In the genomic region with DNA sequence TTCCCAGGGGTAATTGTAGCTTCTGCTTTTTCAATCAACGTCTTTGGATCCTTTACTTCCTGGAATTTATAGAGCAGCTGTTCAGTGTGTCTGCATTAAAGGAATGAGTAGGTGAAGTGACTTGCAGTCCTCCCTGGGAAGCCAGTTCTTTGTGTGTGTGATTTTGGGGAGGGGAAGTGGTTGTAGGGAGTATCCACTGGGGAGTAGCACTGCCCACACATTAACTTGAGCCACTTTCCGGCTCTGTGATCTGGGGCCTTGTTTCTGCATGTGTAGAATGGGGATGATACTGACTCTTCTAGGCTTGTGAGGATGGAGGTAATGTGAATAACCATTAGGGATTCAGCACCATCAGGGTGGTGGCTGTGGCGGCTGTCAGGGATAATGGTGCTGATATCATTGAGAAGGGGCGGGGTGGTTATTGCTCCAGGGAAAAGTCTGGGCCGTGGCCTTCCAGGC, we compare ENCODE assay signal across 10 cellular contexts. TPM values are rescaled to one million over a fixed set of nuclear protein-coding genes. Genes with fewer than 3 reads are reported as not detected.
DNase-seq lines count a peak whose midpoint lies in the region; ATAC-seq, FAIRE-seq and TF ChIP-seq lines count a peak whose summit lies in the region.
"Had no signal": no experiment of that assay in that cellular context is flagged by ENCODE, and none has a peak within 500 bp of the region (broad histone marks: within the 10 kb centered on the region; RNA-seq: fewer than 3 reads in every experiment).

No MANE protein-coding gene starts in this region.

- H3K4me1 ChIP-seq in ovary (ENCODE audit: insufficient read depth), result peaks cover 17% of the 10 kb centered on the region

- WGBS in ovary, 3 donors, result 77 to 85% (median 84%) methylated on average over 5 of the region's 5 CpGs

- H3K27me3 ChIP-seq in ovary, result no peaks in the 10 kb centered on the region
- H3K27me3 ChIP-seq in H7 (ENCODE audit: control insufficient read depth, insufficient read depth, low read length), result no peaks in the 10 kb centered on the region
- H3K27me3 ChIP-seq: foreskin keratinocyte had no signal

- no peak for TF ChIP-seq CTCF in ovary (IDR thresholded peaks at IDR 0.05)

- TF ChIP-seq POLR2A in GM12891 (IDR thresholded peaks at IDR 0.05; ENCODE audit: low read depth, low read length), result peak; percentile 28; the same call in 1 of the 2 replicates
- no peak for TF ChIP-seq POLR2A in ovary (IDR thresholded peaks at IDR 0.05)

- H3K9me3 ChIP-seq in ovary, result no peaks in the 10 kb centered on the region

- TF ChIP-seq EP300 in ovary (IDR thresholded peaks at IDR 0.05), result no peak

- ATAC-seq in GM21786 (IDR thresholded peaks at IDR 0.05; ENCODE audit: unreplicated experiment) (peak; percentile 36), left colon (peak; percentile 17)
- ATAC-seq: foreskin keratinocyte had no signal

- intact Hi-C loops in left colon (cut with DNase I, micrococcal nuclease) (no loop called here), ovary (cut with DNase I) (no loop called here)

- H3K4me3 ChIP-seq in ovary (no peak overlapping the region), H7 (ENCODE audit: insufficient read depth, low read depth, low read length) (no peak overlapping the region)

- no peak overlapping the region for H3K27ac ChIP-seq in ovary
- H3K27ac ChIP-seq: foreskin keratinocyte had no signal

- no peaks in the 10 kb centered on the region for H3K36me3 ChIP-seq in ovary
- no peaks in the 10 kb centered on the region; the same call in 1 of the 2 replicates for H3K36me3 ChIP-seq in H7 (replicated peaks; ENCODE audit: control insufficient read depth, insufficient read depth, low read length)

- DNase-seq in GM12891 (ENCODE audit: insufficient read length, low spot score) (no peak), MV-4-11 (lab: John Stamatoyannopoulos, UW) (peak; percentile 61), left colon (no peak), NCI-H748 treated with DMSO at 0.1 percent for 48 hours (lab: John Stamatoyannopoulos, UW) (no peak), ovary (no peak), H7 (no peak)
- DNase-seq in activated CD4-positive, CD25-positive, alpha-beta regulatory T cell treated with anti-CD3 and anti-CD28 coated beads, Interleukin-2, amount 50 U/mL, for 72 hours, result no peak
- DNase-seq: foreskin keratinocyte, NCI-H2171 treated with DMSO at 0.1 percent for 48 hours had no signal

- FAIRE-seq in GM12891 (lab: Jason Lieb, UNC), result no peak

TF ChIP-seq in GM12891, 5 proteins besides CTCF, POLR2A, EP300 and RAD21:
- peak; percentile 81 for TF ChIP-seq SPI1 (IDR thresholded peaks at IDR 0.05; ENCODE audit: low read depth, low read length)
- TF ChIP-seq POLR2AphosphoS5 (IDR thresholded peaks at IDR 0.05; ENCODE audit: low read depth, low read length), result peak; percentile 62
- TF ChIP-seq POU2F2 (IDR thresholded peaks at IDR 0.05; ENCODE audit: low read depth, low read length), result no peak

RNA-seq across cellular contexts. Expression of a gene that starts 54.7 kb away (rescaled TPM):
- polyA plus RNA-seq in GM12891 (2012; ENCODE audit: low read depth, missing spikeins), result 50.3 TPM
- 1 to 10 TPM; 3.6 to 8.0 TPM for total RNA-seq in left colon
- 10 to 100 TPM in 5 of 7 donors, 1 to 10 TPM in 2; 7.7 to 13.1 (median 10.7) TPM for total RNA-seq in ovary
- 10 to 100 TPM in 1 of 2 donors, 1 to 10 TPM in 1; 3.6 to 18.4 TPM for polyA plus RNA-seq in ovary
- 19.6 and 25.5 TPM in 2 replicates for total RNA-seq in H7 (2014; rRNA removed; shearing (Covaris generic))
